1 cellular context compared by ENCODE assay signal in genomic region chr1:239260779-239261286, GRCh38.
TF ChIP-seq lines count a peak whose summit lies in the region.

No MANE protein-coding gene starts in this region.

TF ChIP-seq in SK-N-SH, 30 proteins besides CTCF, POLR2A, EP300 and RAD21 (continued from another document):
- TF ChIP-seq REST (IDR thresholded peaks at IDR 0.05; ENCODE audit: low read depth, low read length) (no peak), RXRA (IDR thresholded peaks at IDR 0.05; ENCODE audit: borderline replicate concordance, low read depth) (no peak)
